1 cellular context compared by ENCODE assay signal in the genomic region with DNA sequence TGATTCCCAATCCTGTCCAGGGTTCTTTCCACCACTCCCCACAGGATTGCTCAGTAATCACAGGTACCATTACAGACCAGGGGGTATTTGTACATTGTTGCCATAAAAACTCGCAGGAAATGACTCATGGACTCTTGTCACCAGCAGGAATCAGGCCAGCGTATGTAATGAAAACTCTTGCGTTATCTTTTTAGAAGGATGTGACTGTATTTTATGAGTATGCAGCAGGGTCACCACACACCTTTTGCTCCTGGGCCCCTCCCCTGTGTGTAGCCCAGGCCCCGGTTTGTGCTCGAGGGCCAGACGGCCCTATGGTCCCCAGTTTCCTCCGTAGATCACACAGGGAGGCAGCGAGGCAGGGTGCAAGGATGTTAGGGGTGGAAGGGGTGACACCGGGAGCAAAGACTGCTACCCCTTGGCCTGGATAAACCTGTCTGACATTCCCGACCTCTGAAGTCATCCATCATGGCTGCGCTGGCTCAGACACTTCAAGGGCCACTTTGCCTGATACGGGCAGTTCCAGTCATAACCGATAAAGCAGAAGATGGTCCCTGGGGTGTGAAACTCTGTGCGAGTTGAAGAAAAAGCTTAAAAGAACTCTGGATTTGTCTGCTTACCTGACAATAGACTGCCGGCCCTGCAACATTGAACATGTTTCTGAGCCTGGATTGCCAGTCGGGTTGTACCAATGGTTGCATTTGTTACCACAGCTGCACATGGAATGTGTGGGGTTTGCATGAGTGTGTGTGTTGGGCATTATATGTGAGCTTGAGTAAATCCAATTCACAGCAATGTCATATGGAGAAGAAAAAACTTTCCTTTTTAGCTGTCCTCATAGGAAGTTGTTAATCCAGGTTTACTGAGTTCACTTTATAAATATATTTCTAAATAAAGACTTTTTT.
TF ChIP-seq lines count a peak whose summit lies in the region.

No MANE protein-coding gene starts in this region.

TF ChIP-seq in K562, 482 proteins besides CTCF, POLR2A, EP300 and RAD21 (continued from another document and continues in another):
- TF ChIP-seq, protein P1, sequence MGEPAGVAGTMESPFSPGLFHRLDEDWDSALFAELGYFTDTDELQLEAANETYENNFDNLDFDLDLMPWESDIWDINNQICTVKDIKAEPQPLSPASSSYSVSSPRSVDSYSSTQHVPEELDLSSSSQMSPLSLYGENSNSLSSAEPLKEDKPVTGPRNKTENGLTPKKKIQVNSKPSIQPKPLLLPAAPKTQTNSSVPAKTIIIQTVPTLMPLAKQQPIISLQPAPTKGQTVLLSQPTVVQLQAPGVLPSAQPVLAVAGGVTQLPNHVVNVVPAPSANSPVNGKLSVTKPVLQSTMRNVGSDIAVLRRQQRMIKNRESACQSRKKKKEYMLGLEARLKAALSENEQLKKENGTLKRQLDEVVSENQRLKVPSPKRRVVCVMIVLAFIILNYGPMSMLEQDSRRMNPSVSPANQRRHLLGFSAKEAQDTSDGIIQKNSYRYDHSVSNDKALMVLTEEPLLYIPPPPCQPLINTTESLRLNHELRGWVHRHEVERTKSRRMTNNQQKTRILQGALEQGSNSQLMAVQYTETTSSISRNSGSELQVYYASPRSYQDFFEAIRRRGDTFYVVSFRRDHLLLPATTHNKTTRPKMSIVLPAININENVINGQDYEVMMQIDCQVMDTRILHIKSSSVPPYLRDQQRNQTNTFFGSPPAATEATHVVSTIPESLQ (CRISPR knock-in tag; IDR thresholded peaks at IDR 0.05) = 0 out of 2 replicates have a peak, but pooled peaks have one; percentile 64
- TF ChIP-seq, protein P2, sequence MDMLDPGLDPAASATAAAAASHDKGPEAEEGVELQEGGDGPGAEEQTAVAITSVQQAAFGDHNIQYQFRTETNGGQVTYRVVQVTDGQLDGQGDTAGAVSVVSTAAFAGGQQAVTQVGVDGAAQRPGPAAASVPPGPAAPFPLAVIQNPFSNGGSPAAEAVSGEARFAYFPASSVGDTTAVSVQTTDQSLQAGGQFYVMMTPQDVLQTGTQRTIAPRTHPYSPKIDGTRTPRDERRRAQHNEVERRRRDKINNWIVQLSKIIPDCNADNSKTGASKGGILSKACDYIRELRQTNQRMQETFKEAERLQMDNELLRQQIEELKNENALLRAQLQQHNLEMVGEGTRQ (CRISPR knock-in tag; IDR thresholded peaks at IDR 0.05) = no peak
- peak; percentile 72; the same call in 1 of the 2 replicates for TF ChIP-seq ZBTB7A (IDR thresholded peaks at IDR 0.05; ENCODE audit: borderline replicate concordance, control insufficient read depth, low read depth, low read length)
- no peak for TF ChIP-seq ZNF561 (CRISPR knock-in tag; conservative IDR thresholded peaks at IDR 0.05)
- TF ChIP-seq KAT7 (CRISPR knock-in tag; IDR thresholded peaks at IDR 0.05; ENCODE audit: borderline replicate concordance) = no peak
- TF ChIP-seq, protein P3, sequence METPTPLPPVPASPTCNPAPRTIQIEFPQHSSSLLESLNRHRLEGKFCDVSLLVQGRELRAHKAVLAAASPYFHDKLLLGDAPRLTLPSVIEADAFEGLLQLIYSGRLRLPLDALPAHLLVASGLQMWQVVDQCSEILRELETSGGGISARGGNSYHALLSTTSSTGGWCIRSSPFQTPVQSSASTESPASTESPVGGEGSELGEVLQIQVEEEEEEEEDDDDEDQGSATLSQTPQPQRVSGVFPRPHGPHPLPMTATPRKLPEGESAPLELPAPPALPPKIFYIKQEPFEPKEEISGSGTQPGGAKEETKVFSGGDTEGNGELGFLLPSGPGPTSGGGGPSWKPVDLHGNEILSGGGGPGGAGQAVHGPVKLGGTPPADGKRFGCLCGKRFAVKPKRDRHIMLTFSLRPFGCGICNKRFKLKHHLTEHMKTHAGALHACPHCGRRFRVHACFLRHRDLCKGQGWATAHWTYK (CRISPR knock-in tag; IDR thresholded peaks at IDR 0.05) = peak; percentile 64; the same call in 1 of the 2 replicates
- TF ChIP-seq FOS (IDR thresholded peaks at IDR 0.05; ENCODE audit: extremely low read depth, insufficient read length) = peak; percentile 60
- TF ChIP-seq KLF1 (tag; IDR thresholded peaks at IDR 0.05) = no peak
- TF ChIP-seq ZNF12 (CRISPR knock-in tag; IDR thresholded peaks at IDR 0.05) = 0 out of 2 replicates have a peak, but pooled peaks have one; percentile 34
- TF ChIP-seq, protein P4, sequence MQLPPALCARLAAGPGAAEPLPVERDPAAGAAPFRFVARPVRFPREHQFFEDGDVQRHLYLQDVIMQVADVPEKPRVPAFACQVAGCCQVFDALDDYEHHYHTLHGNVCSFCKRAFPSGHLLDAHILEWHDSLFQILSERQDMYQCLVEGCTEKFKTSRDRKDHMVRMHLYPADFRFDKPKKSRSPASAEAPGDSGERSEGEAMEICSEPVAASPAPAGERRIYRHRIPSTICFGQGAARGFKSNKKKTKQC (CRISPR knock-in tag; IDR thresholded peaks at IDR 0.05) = no peak
- 0 out of 2 replicates have a peak, but pooled peaks have one; percentile 21 for TF ChIP-seq ZNF263 (CRISPR knock-in tag; IDR thresholded peaks at IDR 0.05; ENCODE audit: borderline replicate concordance)
- TF ChIP-seq SMAD1 (IDR thresholded peaks at IDR 0.05; ENCODE audit: low read depth, low read length, partially characterized antibody) = peak; percentile 18
- TF ChIP-seq MEF2A (IDR thresholded peaks at IDR 0.05; ENCODE audit: control insufficient read depth, low read depth, low read length) = no peak; the same call in 1 of the 2 replicates
- TF ChIP-seq SRSF9 (IDR thresholded peaks at IDR 0.05; ENCODE audit: borderline replicate concordance, low read depth, low read length) = no peak
- no peak for TF ChIP-seq NFE2L1 (tag; IDR thresholded peaks at IDR 0.05; ENCODE audit: borderline replicate concordance, low read depth)
- TF ChIP-seq DPF2 (IDR thresholded peaks at IDR 0.05) = peak; percentile 92
- no peak for TF ChIP-seq RBM15 (IDR thresholded peaks at IDR 0.05; ENCODE audit: insufficient read depth, low read length)
- TF ChIP-seq LEF1 (IDR thresholded peaks at IDR 0.05) = 0 out of 2 replicates have a peak, but pooled peaks have one; percentile 27
- TF ChIP-seq, protein P5, sequence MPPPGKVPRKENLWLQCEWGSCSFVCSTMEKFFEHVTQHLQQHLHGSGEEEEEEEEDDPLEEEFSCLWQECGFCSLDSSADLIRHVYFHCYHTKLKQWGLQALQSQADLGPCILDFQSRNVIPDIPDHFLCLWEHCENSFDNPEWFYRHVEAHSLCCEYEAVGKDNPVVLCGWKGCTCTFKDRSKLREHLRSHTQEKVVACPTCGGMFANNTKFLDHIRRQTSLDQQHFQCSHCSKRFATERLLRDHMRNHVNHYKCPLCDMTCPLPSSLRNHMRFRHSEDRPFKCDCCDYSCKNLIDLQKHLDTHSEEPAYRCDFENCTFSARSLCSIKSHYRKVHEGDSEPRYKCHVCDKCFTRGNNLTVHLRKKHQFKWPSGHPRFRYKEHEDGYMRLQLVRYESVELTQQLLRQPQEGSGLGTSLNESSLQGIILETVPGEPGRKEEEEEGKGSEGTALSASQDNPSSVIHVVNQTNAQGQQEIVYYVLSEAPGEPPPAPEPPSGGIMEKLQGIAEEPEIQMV (tag; conservative IDR thresholded peaks at IDR 0.05; ENCODE audit: low read depth) = 0 out of 2 replicates have a peak, but pooled peaks have one; percentile 27
- TF ChIP-seq ZNF316 (IDR thresholded peaks at IDR 0.05) = 0 out of 2 replicates have a peak, but pooled peaks have one; percentile 1
- TF ChIP-seq TRIM28 (IDR thresholded peaks at IDR 0.05) = 0 out of 2 replicates have a peak, but pooled peaks have one; percentile 39
- TF ChIP-seq, protein P6, sequence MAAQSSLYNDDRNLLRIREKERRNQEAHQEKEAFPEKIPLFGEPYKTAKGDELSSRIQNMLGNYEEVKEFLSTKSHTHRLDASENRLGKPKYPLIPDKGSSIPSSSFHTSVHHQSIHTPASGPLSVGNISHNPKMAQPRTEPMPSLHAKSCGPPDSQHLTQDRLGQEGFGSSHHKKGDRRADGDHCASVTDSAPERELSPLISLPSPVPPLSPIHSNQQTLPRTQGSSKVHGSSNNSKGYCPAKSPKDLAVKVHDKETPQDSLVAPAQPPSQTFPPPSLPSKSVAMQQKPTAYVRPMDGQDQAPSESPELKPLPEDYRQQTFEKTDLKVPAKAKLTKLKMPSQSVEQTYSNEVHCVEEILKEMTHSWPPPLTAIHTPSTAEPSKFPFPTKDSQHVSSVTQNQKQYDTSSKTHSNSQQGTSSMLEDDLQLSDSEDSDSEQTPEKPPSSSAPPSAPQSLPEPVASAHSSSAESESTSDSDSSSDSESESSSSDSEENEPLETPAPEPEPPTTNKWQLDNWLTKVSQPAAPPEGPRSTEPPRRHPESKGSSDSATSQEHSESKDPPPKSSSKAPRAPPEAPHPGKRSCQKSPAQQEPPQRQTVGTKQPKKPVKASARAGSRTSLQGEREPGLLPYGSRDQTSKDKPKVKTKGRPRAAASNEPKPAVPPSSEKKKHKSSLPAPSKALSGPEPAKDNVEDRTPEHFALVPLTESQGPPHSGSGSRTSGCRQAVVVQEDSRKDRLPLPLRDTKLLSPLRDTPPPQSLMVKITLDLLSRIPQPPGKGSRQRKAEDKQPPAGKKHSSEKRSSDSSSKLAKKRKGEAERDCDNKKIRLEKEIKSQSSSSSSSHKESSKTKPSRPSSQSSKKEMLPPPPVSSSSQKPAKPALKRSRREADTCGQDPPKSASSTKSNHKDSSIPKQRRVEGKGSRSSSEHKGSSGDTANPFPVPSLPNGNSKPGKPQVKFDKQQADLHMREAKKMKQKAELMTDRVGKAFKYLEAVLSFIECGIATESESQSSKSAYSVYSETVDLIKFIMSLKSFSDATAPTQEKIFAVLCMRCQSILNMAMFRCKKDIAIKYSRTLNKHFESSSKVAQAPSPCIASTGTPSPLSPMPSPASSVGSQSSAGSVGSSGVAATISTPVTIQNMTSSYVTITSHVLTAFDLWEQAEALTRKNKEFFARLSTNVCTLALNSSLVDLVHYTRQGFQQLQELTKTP (IDR thresholded peaks at IDR 0.05; ENCODE audit: low read depth in 1 of 2, partially characterized antibody in 2 of 2) = peak in 1 of 2 experiments; percentile 8
- TF ChIP-seq NFYB (IDR thresholded peaks at IDR 0.05; ENCODE audit: extremely low read depth, insufficient read length) = no peak
- peak; percentile 52; the same call in 1 of the 2 replicates for TF ChIP-seq CEBPB (tag; IDR thresholded peaks at IDR 0.05)
- TF ChIP-seq CXXC5 (CRISPR knock-in tag; IDR thresholded peaks at IDR 0.05) = peak; percentile 47
- peak; percentile 26 for TF ChIP-seq NFRKB (IDR thresholded peaks at IDR 0.05; ENCODE audit: low read depth)
- peak; percentile 61 for TF ChIP-seq CREB1 (IDR thresholded peaks at IDR 0.05)
- TF ChIP-seq CREB1 (CRISPR knock-in tag; IDR thresholded peaks at IDR 0.05) = peak; percentile 26; the same call in 1 of the 2 replicates
- no peak for TF ChIP-seq LARP7 (IDR thresholded peaks at IDR 0.05)
- TF ChIP-seq ZZZ3 (IDR thresholded peaks at IDR 0.05) = no peak
- TF ChIP-seq EHMT2 (IDR thresholded peaks at IDR 0.05) = peak; percentile 5; the same call in 1 of the 2 replicates
- 0 out of 2 replicates have a peak, but pooled peaks have one; percentile 38 for TF ChIP-seq POLR2G (IDR thresholded peaks at IDR 0.05; ENCODE audit: low read depth, low read length)
- TF ChIP-seq NR4A1 (CRISPR knock-in tag; IDR thresholded peaks at IDR 0.05) = no peak
- peak; percentile 66; the same call in 1 of the 2 replicates for TF ChIP-seq NR4A1 (tag; IDR thresholded peaks at IDR 0.05)
- peak; percentile 2; the same call in 1 of the 2 replicates for TF ChIP-seq MTA2 (IDR thresholded peaks at IDR 0.05; ENCODE audit: low read depth)
- TF ChIP-seq, protein P7, sequence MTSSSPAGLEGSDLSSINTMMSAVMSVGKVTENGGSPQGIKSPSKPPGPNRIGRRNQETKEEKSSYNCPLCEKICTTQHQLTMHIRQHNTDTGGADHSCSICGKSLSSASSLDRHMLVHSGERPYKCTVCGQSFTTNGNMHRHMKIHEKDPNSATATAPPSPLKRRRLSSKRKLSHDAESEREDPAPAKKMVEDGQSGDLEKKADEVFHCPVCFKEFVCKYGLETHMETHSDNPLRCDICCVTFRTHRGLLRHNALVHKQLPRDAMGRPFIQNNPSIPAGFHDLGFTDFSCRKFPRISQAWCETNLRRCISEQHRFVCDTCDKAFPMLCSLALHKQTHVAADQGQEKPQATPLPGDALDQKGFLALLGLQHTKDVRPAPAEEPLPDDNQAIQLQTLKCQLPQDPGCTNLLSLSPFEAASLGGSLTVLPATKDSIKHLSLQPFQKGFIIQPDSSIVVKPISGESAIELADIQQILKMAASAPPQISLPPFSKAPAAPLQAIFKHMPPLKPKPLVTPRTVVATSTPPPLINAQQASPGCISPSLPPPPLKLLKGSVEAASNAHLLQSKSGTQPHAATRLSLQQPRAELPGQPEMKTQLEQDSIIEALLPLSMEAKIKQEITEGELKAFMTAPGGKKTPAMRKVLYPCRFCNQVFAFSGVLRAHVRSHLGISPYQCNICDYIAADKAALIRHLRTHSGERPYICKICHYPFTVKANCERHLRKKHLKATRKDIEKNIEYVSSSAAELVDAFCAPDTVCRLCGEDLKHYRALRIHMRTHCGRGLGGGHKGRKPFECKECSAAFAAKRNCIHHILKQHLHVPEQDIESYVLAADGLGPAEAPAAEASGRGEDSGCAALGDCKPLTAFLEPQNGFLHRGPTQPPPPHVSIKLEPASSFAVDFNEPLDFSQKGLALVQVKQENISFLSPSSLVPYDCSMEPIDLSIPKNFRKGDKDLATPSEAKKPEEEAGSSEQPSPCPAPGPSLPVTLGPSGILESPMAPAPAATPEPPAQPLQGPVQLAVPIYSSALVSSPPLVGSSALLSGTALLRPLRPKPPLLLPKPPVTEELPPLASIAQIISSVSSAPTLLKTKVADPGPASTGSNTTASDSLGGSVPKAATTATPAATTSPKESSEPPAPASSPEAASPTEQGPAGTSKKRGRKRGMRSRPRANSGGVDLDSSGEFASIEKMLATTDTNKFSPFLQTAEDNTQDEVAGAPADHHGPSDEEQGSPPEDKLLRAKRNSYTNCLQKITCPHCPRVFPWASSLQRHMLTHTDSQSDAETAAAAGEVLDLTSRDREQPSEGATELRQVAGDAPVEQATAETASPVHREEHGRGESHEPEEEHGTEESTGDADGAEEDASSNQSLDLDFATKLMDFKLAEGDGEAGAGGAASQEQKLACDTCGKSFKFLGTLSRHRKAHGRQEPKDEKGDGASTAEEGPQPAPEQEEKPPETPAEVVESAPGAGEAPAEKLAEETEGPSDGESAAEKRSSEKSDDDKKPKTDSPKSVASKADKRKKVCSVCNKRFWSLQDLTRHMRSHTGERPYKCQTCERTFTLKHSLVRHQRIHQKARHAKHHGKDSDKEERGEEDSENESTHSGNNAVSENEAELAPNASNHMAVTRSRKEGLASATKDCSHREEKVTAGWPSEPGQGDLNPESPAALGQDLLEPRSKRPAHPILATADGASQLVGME (CRISPR knock-in tag; IDR thresholded peaks at IDR 0.05) = peak; percentile 43; the same call in 1 of the 2 replicates
- TF ChIP-seq, protein P8, sequence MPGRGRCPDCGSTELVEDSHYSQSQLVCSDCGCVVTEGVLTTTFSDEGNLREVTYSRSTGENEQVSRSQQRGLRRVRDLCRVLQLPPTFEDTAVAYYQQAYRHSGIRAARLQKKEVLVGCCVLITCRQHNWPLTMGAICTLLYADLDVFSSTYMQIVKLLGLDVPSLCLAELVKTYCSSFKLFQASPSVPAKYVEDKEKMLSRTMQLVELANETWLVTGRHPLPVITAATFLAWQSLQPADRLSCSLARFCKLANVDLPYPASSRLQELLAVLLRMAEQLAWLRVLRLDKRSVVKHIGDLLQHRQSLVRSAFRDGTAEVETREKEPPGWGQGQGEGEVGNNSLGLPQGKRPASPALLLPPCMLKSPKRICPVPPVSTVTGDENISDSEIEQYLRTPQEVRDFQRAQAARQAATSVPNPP (IDR thresholded peaks at IDR 0.05; ENCODE audit: borderline replicate concordance, insufficient read depth, insufficient read length) = no peak
- TF ChIP-seq, protein P9, sequence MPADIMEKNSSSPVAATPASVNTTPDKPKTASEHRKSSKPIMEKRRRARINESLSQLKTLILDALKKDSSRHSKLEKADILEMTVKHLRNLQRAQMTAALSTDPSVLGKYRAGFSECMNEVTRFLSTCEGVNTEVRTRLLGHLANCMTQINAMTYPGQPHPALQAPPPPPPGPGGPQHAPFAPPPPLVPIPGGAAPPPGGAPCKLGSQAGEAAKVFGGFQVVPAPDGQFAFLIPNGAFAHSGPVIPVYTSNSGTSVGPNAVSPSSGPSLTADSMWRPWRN (IDR thresholded peaks at IDR 0.05; ENCODE audit: low read depth) = no peak
- no peak for TF ChIP-seq IFI16 (CRISPR knock-in tag; IDR thresholded peaks at IDR 0.05)
